ENCODE assay signal across 8 cellular contexts in genomic region chr6:33200234-33201146, GRCh38. TPM values are rescaled to one million over a fixed set of nuclear protein-coding genes. Genes with fewer than 3 reads are reported as not detected.
DNase-seq lines count a peak whose midpoint lies in the region; ATAC-seq and TF ChIP-seq lines count a peak whose summit lies in the region.

RXRB (minus strand) TSS chr6:33200665; CDS start chr6:33200476, 189 bp downstream.
SLC39A7 (plus strand) TSS chr6:33200867; CDS start chr6:33201246, 379 bp downstream.

- WGBS in gastroesophageal sphincter (ENCODE audit: low coverage in 1 of 2), 2 donors, result 0% methylated on average over 8 to 9 of the region's 68 CpGs

- DNase-seq in GDM1 (lab: John Stamatoyannopoulos, UW) (peak; percentile 99), NCI-H1092 treated with DMSO at 0.1 percent for 48 hours (lab: John Stamatoyannopoulos, UW) (peak; percentile 93)
- peak; percentile 99 for DNase-seq in activated naive CD4-positive, alpha-beta T cell treated with anti-CD3 and anti-CD28 coated beads, Interleukin-2, amount 50 U/mL, for 16 hours

- TF ChIP-seq CTCF in gastroesophageal sphincter (IDR thresholded peaks at IDR 0.05) (no peak), neutrophil (IDR thresholded peaks at IDR 0.05) (no peak), subcutaneous adipose tissue (IDR thresholded peaks at IDR 0.05; ENCODE audit: low read depth) (no peak)

- TF ChIP-seq POLR2A in gastroesophageal sphincter (IDR thresholded peaks at IDR 0.05), result peak; percentile 52 to 72

- no peak for TF ChIP-seq EP300 in gastroesophageal sphincter (IDR thresholded peaks at IDR 0.05)

- H3K27me3 ChIP-seq in gastroesophageal sphincter (no peaks in the 10 kb centered on the region), neutrophil (no peaks in the 10 kb centered on the region)

- H3K4me1 ChIP-seq in gastroesophageal sphincter (peaks cover 13 to 72% (median 30%) of the 10 kb centered on the region in 3 donors), neutrophil (ENCODE audit: control insufficient read depth in 1 of 2, insufficient read depth in 1 of 2, low read depth in 1 of 2, low read length in 1 of 2) (peaks cover 44 to 49% of the 10 kb centered on the region in 2 experiments)

- peak; percentile 43 for ATAC-seq in HG02571 (IDR thresholded peaks at IDR 0.05; ENCODE audit: unreplicated experiment)
- peak; percentile 77 for ATAC-seq in SK-N-SH treated with all-trans-retinoic acid at 6 μM for 48 hours
- peak; percentile 91 for ATAC-seq in gastroesophageal sphincter

- H3K4me3 ChIP-seq in gastroesophageal sphincter (peak within 1 kb of the TSS; percentile 76 to 95), neutrophil (ENCODE audit: low read depth in 1 of 2, low read length in 1 of 2) (peak within 1 kb of the TSS; percentile 84 to 99)

- H3K9me3 ChIP-seq in gastroesophageal sphincter (no peaks in the 10 kb centered on the region), neutrophil (no peaks in the 10 kb centered on the region)

- H3K36me3 ChIP-seq in gastroesophageal sphincter (peaks cover 0 to 46% of the 10 kb centered on the region in 2 donors), neutrophil (peaks cover 52% of the 10 kb centered on the region)

- H3K27ac ChIP-seq in gastroesophageal sphincter, result peak within 1 kb of the TSS; percentile 83 to 96 (median 94)
- peak within 1 kb of the TSS; percentile 98 for H3K27ac ChIP-seq in neutrophil

TF ChIP-seq in SK-N-SH treated with all-trans-retinoic acid at 6 μM for 48 hours, 23 proteins besides CTCF, POLR2A, EP300 and RAD21:
- no peak for TF ChIP-seq ZC3H10 (CRISPR knock-in tag; IDR thresholded peaks at IDR 0.05)
- TF ChIP-seq ZFP30 (CRISPR knock-in tag; IDR thresholded peaks at IDR 0.05), result no peak
- 0 out of 2 replicates have a peak, but pooled peaks have one; percentile 21 for TF ChIP-seq PATZ1 (CRISPR knock-in tag; IDR thresholded peaks at IDR 0.05; ENCODE audit: borderline replicate concordance)
- 0 out of 2 replicates have a peak, but pooled peaks have one; percentile 30 for TF ChIP-seq CSDC2 (CRISPR knock-in tag; IDR thresholded peaks at IDR 0.05)

RNA-seq across cellular contexts. Expression of gene RXRB, which starts in this region (rescaled TPM):
- total RNA-seq in gastroesophageal sphincter (10 to 100 TPM; 20.0 to 38.8 (median 28.9) TPM), subcutaneous adipose tissue (10 to 100 TPM; 17.3 to 27.7 (median 24.8) TPM)

RNA-seq across cellular contexts. Expression of gene SLC39A7, which starts in this region (rescaled TPM):
- total RNA-seq in gastroesophageal sphincter, result 10 to 100 TPM; 54.6 to 79.9 (median 66.4) TPM
- 10 to 100 TPM; 49.0 to 54.9 (median 52.5) TPM for total RNA-seq in subcutaneous adipose tissue

Comparison
In these comparisons a context has a peak if more than half of its experiments do, and no peak if none do; other contexts are left out.
1. Peak in every context shown above with its lines: DNase-seq, ATAC-seq, H3K4me3 ChIP-seq and H3K27ac ChIP-seq.